ENCODE assay signal across 8 cellular contexts in genomic region chr3:187737401-187738088, GRCh38. TPM values are rescaled to one million over a fixed set of nuclear protein-coding genes. Genes with fewer than 3 reads are reported as not detected.
DNase-seq lines count a peak whose midpoint lies in the region; ATAC-seq and TF ChIP-seq lines count a peak whose summit lies in the region.

No MANE protein-coding gene starts in this region.

- TF ChIP-seq POLR2A in tibial nerve (IDR thresholded peaks at IDR 0.05) = peak in 1 of 2 donors; percentile 30

- H3K4me3 ChIP-seq in tibial nerve = peak overlapping the region; percentile 45 to 85 (median 76)

- H3K27ac Mint-ChIP-seq in nephron progenitor cell = no peak overlapping the region

- no peaks in the 10 kb centered on the region for H3K9me3 Mint-ChIP-seq in nephron progenitor cell

- ATAC-seq in foreskin keratinocyte = peak; percentile 51
- ATAC-seq in GM18867 (IDR thresholded peaks at IDR 0.05; ENCODE audit: unreplicated experiment) = no peak

- H3K9me3 ChIP-seq in tibial nerve = no peaks in the 10 kb centered on the region

- peaks cover 18% of the 10 kb centered on the region for H3K27me3 Mint-ChIP-seq in nephron progenitor cell (ENCODE audit: low read depth, poor library complexity)

- peak overlapping the region; percentile 99 for H3K4me3 Mint-ChIP-seq in nephron progenitor cell

- DNase-seq in EL = peak; percentile 75
- peak; percentile 23 for DNase-seq in NCI-H2171 (lab: John Stamatoyannopoulos, UW)
- peak; percentile 65 for DNase-seq in activated naive CD4-positive, alpha-beta T cell treated with Interleukin-2 at 50 U/mL for 16 hours
- DNase-seq in foreskin keratinocyte = peak; percentile 67 to 77
- DNase-seq in nephron progenitor cell = peak; percentile 71
- DNase-seq in tibial nerve (ENCODE audit: low spot score in 2 of 2) = peak; percentile 50 to 54
- DNase-seq in HuH-7.5 (ENCODE audit: low spot score) = no peak

- TF ChIP-seq CTCF in foreskin keratinocyte (conservative IDR thresholded peaks at IDR 0.05) = peak; percentile 28
- TF ChIP-seq CTCF in nephron progenitor cell (IDR thresholded peaks at IDR 0.05) = no peak
- no peak for TF ChIP-seq CTCF in tibial nerve (IDR thresholded peaks at IDR 0.05)

- no peaks in the 10 kb centered on the region for H3K27me3 ChIP-seq in foreskin keratinocyte
- no peaks in the 10 kb centered on the region for H3K27me3 ChIP-seq in tibial nerve

- peaks cover 57% of the 10 kb centered on the region for H3K4me1 Mint-ChIP-seq in nephron progenitor cell

- H3K4me1 ChIP-seq in foreskin keratinocyte (peaks cover 11% of the 10 kb centered on the region), tibial nerve (peaks cover 0 to 46% (median 29%) of the 10 kb centered on the region in 4 donors)

- peak in 1 of 2 donors; percentile 3 for TF ChIP-seq EP300 in tibial nerve (IDR thresholded peaks at IDR 0.05)

- peaks cover 6% of the 10 kb centered on the region for H3K36me3 Mint-ChIP-seq in nephron progenitor cell (ENCODE audit: low read depth)

- H3K27ac ChIP-seq in foreskin keratinocyte = peak overlapping the region; percentile 77
- peak overlapping the region; percentile 97 to 100 (median 98) for H3K27ac ChIP-seq in tibial nerve

- 8 to 9% methylated on average over 41 of the region's 41 CpGs for WGBS in tibial nerve, 2 donors

- H3K36me3 ChIP-seq in tibial nerve = peaks cover 0 to 23% (median 8%) of the 10 kb centered on the region in 3 donors

RNA-seq across cellular contexts. Expression of gene BCL6, which starts 7.7 kb away (rescaled TPM):
- 7.1 and 7.7 TPM in 2 replicates for total RNA-seq in foreskin keratinocyte
- 1.9 and 2.3 TPM in 2 replicates for polyA plus RNA-seq in foreskin keratinocyte
- 100 to 1,000 TPM; 272 to 500 (median 305) TPM for total RNA-seq in tibial nerve

RNA-seq across cellular contexts. Expression of gene RTP2, which starts 35.2 kb away (rescaled TPM):
- total RNA-seq in foreskin keratinocyte = not detected in 2 replicates
- polyA plus RNA-seq in foreskin keratinocyte = not detected in 2 replicates
- total RNA-seq in tibial nerve = not detected

Comparison
In these comparisons a context has a peak if more than half of its experiments do, and no peak if none do; other contexts are left out.
1. RNA of gene BCL6, which starts 7.7 kb away (total RNA-seq): 272 to 500 TPM in tibial nerve; 7.1 to 7.7 TPM in foreskin keratinocyte; every median in the first group is over 10 times any median in the second.